1 cellular context compared by ENCODE assay signal in genomic region chr17:68101075-68101991, GRCh38.
TF ChIP-seq lines count a peak whose summit lies in the region.

No MANE protein-coding gene starts in this region.

TF ChIP-seq in HepG2, 621 proteins besides CTCF, POLR2A, EP300 and RAD21 (continued from another document and continues in another):
- TF ChIP-seq NR1H2 (CRISPR knock-in tag; IDR thresholded peaks at IDR 0.05; ENCODE audit: borderline replicate concordance, low read depth): peak; percentile 97
- peak; percentile 67; the same call in 1 of the 2 replicates for TF ChIP-seq ZNF317 (CRISPR knock-in tag; IDR thresholded peaks at IDR 0.05)
- TF ChIP-seq ZNF3 (CRISPR knock-in tag; IDR thresholded peaks at IDR 0.05): no peak
- TF ChIP-seq ZNF674 (CRISPR knock-in tag; IDR thresholded peaks at IDR 0.05; ENCODE audit: low read depth): peak; percentile 96; the same call in 1 of the 2 replicates
- TF ChIP-seq DNMT1 (CRISPR knock-in tag; IDR thresholded peaks at IDR 0.05): peak; percentile 98
- TF ChIP-seq RBFOX2 (IDR thresholded peaks at IDR 0.05; ENCODE audit: low read depth, low read length): peak; percentile 92
- TF ChIP-seq FOXP1 (IDR thresholded peaks at IDR 0.05): no peak
- TF ChIP-seq FOXP1 (CRISPR knock-in tag; IDR thresholded peaks at IDR 0.05): peak; percentile 47; the same call in 1 of the 2 replicates
- TF ChIP-seq ZMYM2 (CRISPR knock-in tag; IDR thresholded peaks at IDR 0.05): 0 out of 2 replicates have a peak, but pooled peaks have one; percentile 37
- TF ChIP-seq, protein P1, sequence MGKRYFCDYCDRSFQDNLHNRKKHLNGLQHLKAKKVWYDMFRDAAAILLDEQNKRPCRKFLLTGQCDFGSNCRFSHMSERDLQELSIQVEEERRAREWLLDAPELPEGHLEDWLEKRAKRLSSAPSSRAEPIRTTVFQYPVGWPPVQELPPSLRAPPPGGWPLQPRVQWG (CRISPR knock-in tag; IDR thresholded peaks at IDR 0.05; ENCODE audit: borderline replicate concordance, low read depth): no peak
- TF ChIP-seq ZNF616 (CRISPR knock-in tag; IDR thresholded peaks at IDR 0.05; ENCODE audit: low read depth): peak; percentile 97
- peak; percentile 97; the same call in 1 of the 2 replicates for TF ChIP-seq ZNF773 (CRISPR knock-in tag; IDR thresholded peaks at IDR 0.05; ENCODE audit: borderline replicate concordance)
- TF ChIP-seq, protein P2, sequence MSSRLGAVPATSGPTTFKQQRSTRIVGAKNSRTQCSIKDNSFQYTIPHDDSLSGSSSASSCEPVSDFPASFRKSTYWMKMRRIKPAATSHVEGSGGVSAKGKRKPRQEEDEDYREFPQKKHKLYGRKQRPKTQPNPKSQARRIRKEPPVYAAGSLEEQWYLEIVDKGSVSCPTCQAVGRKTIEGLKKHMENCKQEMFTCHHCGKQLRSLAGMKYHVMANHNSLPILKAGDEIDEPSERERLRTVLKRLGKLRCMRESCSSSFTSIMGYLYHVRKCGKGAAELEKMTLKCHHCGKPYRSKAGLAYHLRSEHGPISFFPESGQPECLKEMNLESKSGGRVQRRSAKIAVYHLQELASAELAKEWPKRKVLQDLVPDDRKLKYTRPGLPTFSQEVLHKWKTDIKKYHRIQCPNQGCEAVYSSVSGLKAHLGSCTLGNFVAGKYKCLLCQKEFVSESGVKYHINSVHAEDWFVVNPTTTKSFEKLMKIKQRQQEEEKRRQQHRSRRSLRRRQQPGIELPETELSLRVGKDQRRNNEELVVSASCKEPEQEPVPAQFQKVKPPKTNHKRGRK (CRISPR knock-in tag; IDR thresholded peaks at IDR 0.05): no peak
- TF ChIP-seq ZNF576 (CRISPR knock-in tag; IDR thresholded peaks at IDR 0.05): no peak
- peak; percentile 94 for TF ChIP-seq NR2C2 (CRISPR knock-in tag; IDR thresholded peaks at IDR 0.05; ENCODE audit: borderline replicate concordance)
- TF ChIP-seq RFX3 (CRISPR knock-in tag; IDR thresholded peaks at IDR 0.05): no peak
- peak; percentile 99 for TF ChIP-seq ZNF724P (CRISPR knock-in tag; IDR thresholded peaks at IDR 0.05; ENCODE audit: borderline replicate concordance)
- no peak for TF ChIP-seq KDM6A (CRISPR knock-in tag; IDR thresholded peaks at IDR 0.05; ENCODE audit: low read depth)
- TF ChIP-seq FIP1L1 (IDR thresholded peaks at IDR 0.05; ENCODE audit: borderline replicate concordance, insufficient read depth, low read depth, low read length): no peak
- TF ChIP-seq ZNF460 (CRISPR knock-in tag; IDR thresholded peaks at IDR 0.05; ENCODE audit: borderline replicate concordance): no peak
- TF ChIP-seq ZNF30 (CRISPR knock-in tag; IDR thresholded peaks at IDR 0.05): peak; percentile 92; the same call in 1 of the 2 replicates
- peak; percentile 67; the same call in 1 of the 2 replicates for TF ChIP-seq ZNF629 (CRISPR knock-in tag; conservative IDR thresholded peaks at IDR 0.05)
- TF ChIP-seq, protein P3, sequence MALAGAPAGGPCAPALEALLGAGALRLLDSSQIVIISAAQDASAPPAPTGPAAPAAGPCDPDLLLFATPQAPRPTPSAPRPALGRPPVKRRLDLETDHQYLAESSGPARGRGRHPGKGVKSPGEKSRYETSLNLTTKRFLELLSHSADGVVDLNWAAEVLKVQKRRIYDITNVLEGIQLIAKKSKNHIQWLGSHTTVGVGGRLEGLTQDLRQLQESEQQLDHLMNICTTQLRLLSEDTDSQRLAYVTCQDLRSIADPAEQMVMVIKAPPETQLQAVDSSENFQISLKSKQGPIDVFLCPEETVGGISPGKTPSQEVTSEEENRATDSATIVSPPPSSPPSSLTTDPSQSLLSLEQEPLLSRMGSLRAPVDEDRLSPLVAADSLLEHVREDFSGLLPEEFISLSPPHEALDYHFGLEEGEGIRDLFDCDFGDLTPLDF (CRISPR knock-in tag; IDR thresholded peaks at IDR 0.05): peak; percentile 65
- no peak for TF ChIP-seq ZNF407 (CRISPR knock-in tag; IDR thresholded peaks at IDR 0.05; ENCODE audit: not compliant biosample characterization)
- peak; percentile 70; the same call in 1 of the 2 replicates for TF ChIP-seq GZF1 (CRISPR knock-in tag; IDR thresholded peaks at IDR 0.05)
- peak; percentile 73 for TF ChIP-seq ZNF335 (CRISPR knock-in tag; IDR thresholded peaks at IDR 0.05)
- peak; percentile 89 to 95 for TF ChIP-seq KLF16 (CRISPR knock-in tag; IDR thresholded peaks at IDR 0.05)
- TF ChIP-seq ZNF652 (CRISPR knock-in tag; IDR thresholded peaks at IDR 0.05; ENCODE audit: borderline replicate concordance, low read depth): no peak
- TF ChIP-seq ZNF383 (CRISPR knock-in tag; IDR thresholded peaks at IDR 0.05; ENCODE audit: borderline replicate concordance): no peak; the same call in 1 of the 2 replicates
- TF ChIP-seq ETV5 (CRISPR knock-in tag; IDR thresholded peaks at IDR 0.05; ENCODE audit: borderline replicate concordance): peak; percentile 83
- no peak for TF ChIP-seq ZNF615 (CRISPR knock-in tag; IDR thresholded peaks at IDR 0.05; ENCODE audit: borderline replicate concordance)
- TF ChIP-seq, protein P4, sequence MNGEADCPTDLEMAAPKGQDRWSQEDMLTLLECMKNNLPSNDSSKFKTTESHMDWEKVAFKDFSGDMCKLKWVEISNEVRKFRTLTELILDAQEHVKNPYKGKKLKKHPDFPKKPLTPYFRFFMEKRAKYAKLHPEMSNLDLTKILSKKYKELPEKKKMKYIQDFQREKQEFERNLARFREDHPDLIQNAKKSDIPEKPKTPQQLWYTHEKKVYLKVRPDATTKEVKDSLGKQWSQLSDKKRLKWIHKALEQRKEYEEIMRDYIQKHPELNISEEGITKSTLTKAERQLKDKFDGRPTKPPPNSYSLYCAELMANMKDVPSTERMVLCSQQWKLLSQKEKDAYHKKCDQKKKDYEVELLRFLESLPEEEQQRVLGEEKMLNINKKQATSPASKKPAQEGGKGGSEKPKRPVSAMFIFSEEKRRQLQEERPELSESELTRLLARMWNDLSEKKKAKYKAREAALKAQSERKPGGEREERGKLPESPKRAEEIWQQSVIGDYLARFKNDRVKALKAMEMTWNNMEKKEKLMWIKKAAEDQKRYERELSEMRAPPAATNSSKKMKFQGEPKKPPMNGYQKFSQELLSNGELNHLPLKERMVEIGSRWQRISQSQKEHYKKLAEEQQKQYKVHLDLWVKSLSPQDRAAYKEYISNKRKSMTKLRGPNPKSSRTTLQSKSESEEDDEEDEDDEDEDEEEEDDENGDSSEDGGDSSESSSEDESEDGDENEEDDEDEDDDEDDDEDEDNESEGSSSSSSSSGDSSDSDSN (CRISPR knock-in tag; IDR thresholded peaks at IDR 0.05): peak; percentile 97
- TF ChIP-seq ZNF326 (CRISPR knock-in tag; IDR thresholded peaks at IDR 0.05; ENCODE audit: borderline replicate concordance): no peak
- peak; percentile 88; the same call in 1 of the 2 replicates for TF ChIP-seq ZNF614 (CRISPR knock-in tag; IDR thresholded peaks at IDR 0.05; ENCODE audit: borderline replicate concordance)
- TF ChIP-seq, protein P5, sequence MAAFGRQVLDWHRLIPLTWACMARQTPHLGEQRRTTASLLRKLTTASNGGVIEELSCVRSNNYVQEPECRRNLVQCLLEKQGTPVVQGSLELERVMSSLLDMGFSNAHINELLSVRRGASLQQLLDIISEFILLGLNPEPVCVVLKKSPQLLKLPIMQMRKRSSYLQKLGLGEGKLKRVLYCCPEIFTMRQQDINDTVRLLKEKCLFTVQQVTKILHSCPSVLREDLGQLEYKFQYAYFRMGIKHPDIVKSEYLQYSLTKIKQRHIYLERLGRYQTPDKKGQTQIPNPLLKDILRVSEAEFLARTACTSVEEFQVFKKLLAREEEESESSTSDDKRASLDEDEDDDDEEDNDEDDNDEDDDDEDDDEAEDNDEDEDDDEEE (CRISPR knock-in tag; IDR thresholded peaks at IDR 0.05): peak; percentile 97
- TF ChIP-seq RFX1 (IDR thresholded peaks at IDR 0.05): no peak
- no peak for TF ChIP-seq CBX2 (IDR thresholded peaks at IDR 0.05; ENCODE audit: low read depth, low read length)
- TF ChIP-seq CBX2 (CRISPR knock-in tag; IDR thresholded peaks at IDR 0.05; ENCODE audit: low read depth): no peak
- peak; percentile 64 for TF ChIP-seq XRCC5 (optimal IDR thresholded peaks at IDR 0.05; ENCODE audit: low read length)
- TF ChIP-seq SATB2 (CRISPR knock-in tag; IDR thresholded peaks at IDR 0.05): peak; percentile 55
- TF ChIP-seq TARDBP (CRISPR knock-in tag; IDR thresholded peaks at IDR 0.05): peak; percentile 82; the same call in 1 of the 2 replicates
- TF ChIP-seq KDM5B (CRISPR knock-in tag; IDR thresholded peaks at IDR 0.05; ENCODE audit: borderline replicate concordance): peak; percentile 99
- peak; percentile 95 for TF ChIP-seq TGIF2 (CRISPR knock-in tag; IDR thresholded peaks at IDR 0.05)
- TF ChIP-seq NAIF1 (CRISPR knock-in tag; IDR thresholded peaks at IDR 0.05; ENCODE audit: borderline replicate concordance): no peak
- peak; percentile 69; the same call in 1 of the 2 replicates for TF ChIP-seq ZNF121 (CRISPR knock-in tag; IDR thresholded peaks at IDR 0.05)
- TF ChIP-seq, protein P6, sequence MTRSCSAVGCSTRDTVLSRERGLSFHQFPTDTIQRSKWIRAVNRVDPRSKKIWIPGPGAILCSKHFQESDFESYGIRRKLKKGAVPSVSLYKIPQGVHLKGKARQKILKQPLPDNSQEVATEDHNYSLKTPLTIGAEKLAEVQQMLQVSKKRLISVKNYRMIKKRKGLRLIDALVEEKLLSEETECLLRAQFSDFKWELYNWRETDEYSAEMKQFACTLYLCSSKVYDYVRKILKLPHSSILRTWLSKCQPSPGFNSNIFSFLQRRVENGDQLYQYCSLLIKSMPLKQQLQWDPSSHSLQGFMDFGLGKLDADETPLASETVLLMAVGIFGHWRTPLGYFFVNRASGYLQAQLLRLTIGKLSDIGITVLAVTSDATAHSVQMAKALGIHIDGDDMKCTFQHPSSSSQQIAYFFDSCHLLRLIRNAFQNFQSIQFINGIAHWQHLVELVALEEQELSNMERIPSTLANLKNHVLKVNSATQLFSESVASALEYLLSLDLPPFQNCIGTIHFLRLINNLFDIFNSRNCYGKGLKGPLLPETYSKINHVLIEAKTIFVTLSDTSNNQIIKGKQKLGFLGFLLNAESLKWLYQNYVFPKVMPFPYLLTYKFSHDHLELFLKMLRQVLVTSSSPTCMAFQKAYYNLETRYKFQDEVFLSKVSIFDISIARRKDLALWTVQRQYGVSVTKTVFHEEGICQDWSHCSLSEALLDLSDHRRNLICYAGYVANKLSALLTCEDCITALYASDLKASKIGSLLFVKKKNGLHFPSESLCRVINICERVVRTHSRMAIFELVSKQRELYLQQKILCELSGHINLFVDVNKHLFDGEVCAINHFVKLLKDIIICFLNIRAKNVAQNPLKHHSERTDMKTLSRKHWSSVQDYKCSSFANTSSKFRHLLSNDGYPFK (CRISPR knock-in tag; IDR thresholded peaks at IDR 0.05; ENCODE audit: borderline replicate concordance): no peak
- TF ChIP-seq SAP130 (CRISPR knock-in tag; IDR thresholded peaks at IDR 0.05; ENCODE audit: low read depth): peak; percentile 98
- peak; percentile 47 for TF ChIP-seq JUND (CRISPR knock-in tag; IDR thresholded peaks at IDR 0.05)
- no peak for TF ChIP-seq MAFK (conservative IDR thresholded peaks at IDR 0.05 in 1 of 2, IDR thresholded peaks at IDR 0.05 in 1 of 2; ENCODE audit: low read length in 2 of 2)
- TF ChIP-seq HNRNPLL (IDR thresholded peaks at IDR 0.05; ENCODE audit: low read depth, low read length, poor library complexity, severe bottlenecking): peak; percentile 56
- peak; percentile 99 for TF ChIP-seq CHCHD3 (CRISPR knock-in tag; IDR thresholded peaks at IDR 0.05)
- TF ChIP-seq MTF2 (CRISPR knock-in tag; IDR thresholded peaks at IDR 0.05; ENCODE audit: borderline replicate concordance): peak; percentile 89; the same call in 1 of the 2 replicates
- TF ChIP-seq ZKSCAN5 (CRISPR knock-in tag; IDR thresholded peaks at IDR 0.05): 0 out of 2 replicates have a peak, but pooled peaks have one; percentile 54
